In the genomic region with DNA sequence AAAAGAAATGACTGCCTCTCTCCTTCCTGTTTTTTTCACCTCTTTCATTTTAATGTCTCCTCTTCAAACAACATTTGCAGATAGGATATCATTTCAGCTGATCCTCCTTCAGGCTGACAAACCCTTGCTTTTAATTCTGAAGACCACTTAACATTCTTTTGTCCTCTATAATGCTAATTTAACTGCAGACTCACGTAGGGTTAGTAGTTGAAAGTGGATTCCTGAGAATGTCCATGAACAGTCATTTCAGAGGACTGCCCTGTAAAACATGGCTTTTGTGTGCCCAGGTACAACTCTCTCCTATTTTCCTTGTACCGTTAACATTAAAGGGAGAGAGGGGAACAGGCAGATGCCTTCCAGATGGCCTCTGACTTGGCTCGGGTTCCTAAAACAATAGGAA, we compare ENCODE assay signal across 25 cellular contexts.
"Had no signal": no experiment of that assay in that cellular context is flagged by ENCODE, and none has a peak within 500 bp of the region (broad histone marks: within the 10 kb centered on the region; RNA-seq: fewer than 3 reads in every experiment).

No MANE protein-coding gene starts in this region.

- H3K9me3 ChIP-seq: breast epithelium, Peyer's patch, SJSA1 had no signal

- H3K36me3 ChIP-seq: breast epithelium, Peyer's patch, SJSA1, WERI-Rb-1 had no signal

- H3K27ac ChIP-seq: breast epithelium, Peyer's patch, RWPE1, SJSA1, WERI-Rb-1 had no signal

- H3K4me1 Mint-ChIP-seq: activated naive CD4-positive, alpha-beta T cell treated with anti-CD3 and anti-CD28 coated beads, Interleukin-2, amount 50 U/mL, for 24 hours had no signal

- H3K27ac Mint-ChIP-seq: activated CD8-positive, alpha-beta T cell treated with anti-CD3 and anti-CD28 coated beads, Interleukin-2, amount 10 ng/mL, durations not matched to agents 7 days and 5 days; activated naive CD4-positive, alpha-beta T cell treated with anti-CD3 and anti-CD28 coated beads, Interleukin-2, amount 50 U/mL, for 24 hours had no signal

- H3K4me3 Mint-ChIP-seq: activated CD8-positive, alpha-beta T cell treated with anti-CD3 and anti-CD28 coated beads, Interleukin-2, amount 10 ng/mL, durations not matched to agents 7 days and 5 days; activated naive CD4-positive, alpha-beta T cell treated with anti-CD3 and anti-CD28 coated beads, Interleukin-2, amount 50 U/mL, for 24 hours had no signal

- H3K27me3 ChIP-seq: breast epithelium, Peyer's patch, SJSA1 had no signal

- H3K36me3 Mint-ChIP-seq: activated naive CD4-positive, alpha-beta T cell treated with anti-CD3 and anti-CD28 coated beads, Interleukin-2, amount 50 U/mL, for 24 hours had no signal

- H3K4me3 ChIP-seq: breast epithelium, Peyer's patch, SJSA1 had no signal

- H3K4me1 ChIP-seq: breast epithelium, Peyer's patch had no signal

- H3K9me3 Mint-ChIP-seq: activated naive CD4-positive, alpha-beta T cell treated with anti-CD3 and anti-CD28 coated beads, Interleukin-2, amount 50 U/mL, for 24 hours had no signal

- ATAC-seq: activated CD4-positive, CD25-positive, alpha-beta regulatory T cell treated with anti-CD3 and anti-CD28 coated beads, Interleukin-2, amount 50 U/mL, for 24 hours; activated CD8-positive, alpha-beta T cell treated with anti-CD3 and anti-CD28 coated beads, Interleukin-2, amount 10 ng/mL, durations not matched to agents 7 days and 5 days had no signal

- H3K27me3 Mint-ChIP-seq: activated naive CD4-positive, alpha-beta T cell treated with anti-CD3 and anti-CD28 coated beads, Interleukin-2, amount 50 U/mL, for 24 hours had no signal

- DNase-seq: activated CD4-positive, alpha-beta T cell treated with anti-CD3 and anti-CD28 coated beads for 48 hours; activated CD4-positive, alpha-beta T cell treated with anti-CD3 and anti-CD28 coated beads, Interleukin-2, amount 50 U/mL, for 4 hours; activated CD8-positive, alpha-beta memory T cell treated with anti-CD3 and anti-CD28 coated beads, Interleukin-2, amount 50 U/mL, for 48 hours; activated CD8-positive, alpha-beta T cell treated with anti-CD3 and anti-CD28 coated beads, Interleukin-2, amount 10 ng/mL, durations not matched to agents 7 days and 5 days; activated effector memory CD4-positive, alpha-beta T cell treated with Interleukin-2 at 50 U/mL for 16 hours; activated naive CD4-positive, alpha-beta T cell; activated T-cell treated with anti-CD3 and anti-CD28 coated beads, Interleukin-2, amount 50 U/mL, for 1 hour; aorta; caudate nucleus; MM.1S; NCI-H1105; NCI-H1436; NCI-H2081 treated with DMSO at 0.1 percent for 48 hours; NCI-H510A treated with DMSO at 0.1 percent for 48 hours; NCI-H69; NK-92 treated with Interleukin-12 subunit alpha and Interleukin-12 subunit beta, amount 100 ng/mL, for 24 hours; Peyer's patch; Right ventricle myocardium superior; T-helper 1 cell; WERI-Rb-1 had no signal
